Comparison of ENCODE assay signal across 8 cellular contexts in genomic region chr4:143559757-143560147, GRCh38. TPM values are rescaled to one million over a fixed set of nuclear protein-coding genes. Genes with fewer than 3 reads are reported as not detected.
DNase-seq lines count a peak whose midpoint lies in the region; ATAC-seq, FAIRE-seq and TF ChIP-seq lines count a peak whose summit lies in the region.

No MANE protein-coding gene starts in this region.

- FAIRE-seq in urothelium cell line (lab: Jason Lieb, UNC) (no peak), HTR-8/SVneo (lab: Jason Lieb, UNC) (no peak)

- H3K9ac ChIP-seq in OCI-LY1 (ENCODE audit: low read length) (peak overlapping the region; percentile 50; the same call in 1 of the 2 replicates), muscle layer of colon (ENCODE audit: low read length) (no peak overlapping the region)

- TF ChIP-seq CTCF in OCI-LY1 (IDR thresholded peaks at IDR 0.05; ENCODE audit: low read length) (no peak), cardiac fibroblast (IDR thresholded peaks at IDR 0.05; ENCODE audit: low read depth, low read length) (no peak)

- ATAC-seq in activated CD4-positive, CD25-positive, alpha-beta regulatory T cell treated with anti-CD3 and anti-CD28 coated beads, Interleukin-2, amount 50 U/mL, for 24 hours = peak; percentile 5 to 23

- H2AFZ ChIP-seq in OCI-LY1 (ENCODE audit: low read length) = 0 out of 2 replicates have a peak overlapping the region, but pooled peaks have one; percentile 86

- DNase-seq in activated CD4-positive, CD25-positive, alpha-beta regulatory T cell treated with anti-CD3 and anti-CD28 coated beads, Interleukin-2, amount 50 U/mL, for 72 hours = no peak
- DNase-seq in cardiac fibroblast (ENCODE audit: low read depth in 2 of 2) (no peak), urothelium cell line (ENCODE audit: low spot score) (peak; percentile 49), HTR-8/SVneo (ENCODE audit: insufficient read length, low spot score) (no peak), mucosa of gallbladder (ENCODE audit: low spot score) (no peak)

- no peak overlapping the region for H3K27ac ChIP-seq in OCI-LY1 (ENCODE audit: low read depth, low read length, poor library complexity, severe bottlenecking)
- H3K27ac ChIP-seq in muscle layer of colon (ENCODE audit: low read depth, low read length) = no peak overlapping the region

- peak overlapping the region; percentile 59 for H3K4me3 ChIP-seq in OCI-LY1 (ENCODE audit: low read depth, low read length, poor library complexity, severe bottlenecking)
- H3K4me3 ChIP-seq in cardiac fibroblast (replicated peaks in 1 of 2; ENCODE audit: low read depth in 2 of 2, low read length in 2 of 2) = peak overlapping the region; percentile 49 to 63
- peak overlapping the region; percentile 44 to 68 for H3K4me3 ChIP-seq in muscle layer of colon (ENCODE audit: low read depth in 1 of 2, low read length in 2 of 2)

- peak overlapping the region; percentile 74 for H3K4me2 ChIP-seq in OCI-LY1 (ENCODE audit: low read length)

- H3K4me1 ChIP-seq in OCI-LY1 (ENCODE audit: insufficient read depth, low read length, severe bottlenecking) = peaks cover 11% of the 10 kb centered on the region
- peaks cover 9% of the 10 kb centered on the region for H3K4me1 ChIP-seq in muscle layer of colon (ENCODE audit: insufficient read depth, low read length)

- H3F3A ChIP-seq in OCI-LY1 (ENCODE audit: insufficient read depth, low read length) = 0 out of 2 replicates have a peak, but pooled peaks cover 5% of the 10 kb centered on the region

- H3K27me3 ChIP-seq in OCI-LY1 (ENCODE audit: insufficient read depth, low read length) = no peaks in the 10 kb centered on the region
- no peaks in the 10 kb centered on the region for H3K27me3 ChIP-seq in muscle layer of colon (ENCODE audit: control insufficient read depth in 1 of 2, insufficient read depth in 2 of 2, low read length in 2 of 2)

- H3K9me3 ChIP-seq in OCI-LY1 (ENCODE audit: low read length) (no peaks in the 10 kb centered on the region), muscle layer of colon (ENCODE audit: low read length) (no peaks in the 10 kb centered on the region)

- no peaks in the 10 kb centered on the region for H4K20me1 ChIP-seq in OCI-LY1 (ENCODE audit: insufficient read depth, low read length)

- H3K79me2 ChIP-seq in OCI-LY1 (ENCODE audit: insufficient read depth, low read length) = no peaks in the 10 kb centered on the region

- H3K36me3 ChIP-seq in OCI-LY1 (ENCODE audit: insufficient read depth, low read length) (peaks cover 6% of the 10 kb centered on the region; the same call in 1 of the 2 replicates), muscle layer of colon (ENCODE audit: insufficient read depth, low read length) (peaks cover 9% of the 10 kb centered on the region)

- H3K9me2 ChIP-seq in OCI-LY1 (ENCODE audit: low read depth, low read length) = no peaks in the 10 kb centered on the region

RNA-seq across cellular contexts. Expression of gene SMARCA5, which starts 46.2 kb away (rescaled TPM):
- 49.5 TPM for total RNA-seq in mucosa of gallbladder
